In the genomic region with DNA sequence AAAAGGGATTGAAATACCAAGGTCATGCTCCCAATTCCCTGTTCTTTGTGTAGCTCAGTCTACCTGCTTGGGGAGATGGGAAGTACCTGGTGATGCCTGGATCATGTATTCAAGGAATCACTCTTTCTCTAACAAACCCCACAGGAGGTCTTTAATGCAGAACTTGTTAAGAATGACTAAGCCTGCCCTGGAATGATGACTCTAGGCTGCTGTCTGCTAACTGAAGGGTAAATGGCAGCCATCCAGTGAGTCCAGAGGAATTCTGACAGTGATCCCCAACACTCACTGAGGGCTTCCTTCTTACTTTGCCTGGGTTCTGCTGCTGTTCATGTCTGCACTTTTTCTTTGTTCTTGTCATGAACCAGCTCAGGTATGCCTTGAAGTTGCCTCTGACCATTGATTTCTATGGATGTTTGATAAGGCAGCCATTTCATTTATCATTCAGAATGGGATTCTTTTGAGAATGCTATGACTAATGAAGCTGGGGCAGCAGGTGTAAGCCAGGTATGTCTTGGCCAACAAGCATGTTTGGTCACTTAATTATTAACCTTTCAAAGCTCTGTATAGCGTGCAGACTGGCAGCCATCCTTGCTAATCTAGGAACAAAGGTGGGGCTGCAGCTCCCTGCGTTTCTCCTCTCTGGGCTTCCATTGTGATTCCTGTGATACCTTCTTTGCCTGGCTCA, we compare ENCODE assay signal across 15 cellular contexts. TPM values are rescaled to one million over a fixed set of nuclear protein-coding genes. Genes with fewer than 3 reads are reported as not detected.
DNase-seq lines count a peak whose midpoint lies in the region; ATAC-seq and TF ChIP-seq lines count a peak whose summit lies in the region.
"Had no signal": no experiment of that assay in that cellular context is flagged by ENCODE, and none has a peak within 500 bp of the region (broad histone marks: within the 10 kb centered on the region; RNA-seq: fewer than 3 reads in every experiment).

No MANE protein-coding gene starts in this region.

- POLR2A ChIA-PET in WTC11 (lab: Charles Lee): no interaction called here

- no peak overlapping the region for H3K4me3 ChIP-seq in smooth muscle cell
- H3K4me3 ChIP-seq in heart right ventricle: no peak overlapping the region
- H3K4me3 ChIP-seq: Peyer's patch had no signal

- H3K4me1 ChIP-seq in smooth muscle cell (ENCODE audit: low read depth) (peaks cover 33% of the 10 kb centered on the region), heart right ventricle (peaks cover 0 to 24% (median 2%) of the 10 kb centered on the region in 9 donors)
- H3K4me1 ChIP-seq: Peyer's patch had no signal

- H3K4me1 Mint-ChIP-seq in WTC11: peaks cover 14% of the 10 kb centered on the region

- H3K27ac ChIP-seq in smooth muscle cell (ENCODE audit: low read depth): peak overlapping the region; percentile 60
- no peak overlapping the region for H3K27ac ChIP-seq in heart right ventricle
- H3K27ac ChIP-seq: Peyer's patch had no signal

- 62% methylated on average over 2 of the region's 2 CpGs for WGBS in smooth muscle cell (ENCODE audit: low lambda C conversion rate)
- 98% methylated on average over 2 of the region's 2 CpGs for WGBS in heart right ventricle, 2 donors

- H3F3A ChIP-seq in smooth muscle cell (ENCODE audit: low read depth): peaks cover 30% of the 10 kb centered on the region

- no peak overlapping the region for H3K4me2 ChIP-seq in smooth muscle cell

- DNase-seq in GM03348 (ENCODE audit: low spot score) (peak; percentile 54), WTC11 (ENCODE audit: low spot score) (no peak), hepatic stellate cell (ENCODE audit: low spot score) (peak; percentile 64), smooth muscle cell (lab: John Stamatoyannopoulos, UW; ENCODE audit: unreplicated experiment) (no peak), SIG-M5 treated with dmso at 0.1 percent for 504 hours (lab: John Stamatoyannopoulos, UW; ENCODE audit: unreplicated experiment) (no peak), heart right ventricle (no peak)
- no peak for DNase-seq in stimulated activated CD8-positive, alpha-beta memory T cell treated with anti-CD3 and anti-CD28 coated beads, Interleukin-4, amount 100 ng/mL, for 48 hours
- DNase-seq: activated effector memory CD4-positive, alpha-beta T cell treated with Interleukin-2 at 50 U/mL for 16 hours; DND-41; H7; left ventricle myocardium superior; NCI-H146; Peyer's patch; right cardiac atrium had no signal

- H3K36me3 ChIP-seq in smooth muscle cell (ENCODE audit: low read depth): peaks cover 8% of the 10 kb centered on the region
- peaks cover 0 to 10% (median 0%) of the 10 kb centered on the region in 9 donors for H3K36me3 ChIP-seq in heart right ventricle
- H3K36me3 ChIP-seq: Peyer's patch had no signal

- H3K27me3 Mint-ChIP-seq in WTC11 (ENCODE audit: low read depth): no peaks in the 10 kb centered on the region; the same call in 1 of the 2 replicates

- peaks cover 34% of the 10 kb centered on the region for H3K79me2 ChIP-seq in smooth muscle cell (ENCODE audit: low read depth)

- H3K9me3 ChIP-seq in smooth muscle cell (replicated peaks; ENCODE audit: low read depth) (no peaks in the 10 kb centered on the region), heart right ventricle (no peaks in the 10 kb centered on the region)
- H3K9me3 ChIP-seq: Peyer's patch had no signal

- H3K9me3 Mint-ChIP-seq in WTC11: no peaks in the 10 kb centered on the region

- peak; percentile 75 for ATAC-seq in WTC11
- ATAC-seq in GM21515 (IDR thresholded peaks at IDR 0.05; ENCODE audit: unreplicated experiment): no peak
- ATAC-seq in heart right ventricle: no peak
- ATAC-seq: left ventricle myocardium superior, right cardiac atrium had no signal

- H3K9ac ChIP-seq in smooth muscle cell (ENCODE audit: low read depth): no peak overlapping the region

- CTCF ChIA-PET in WTC11 (lab: Charles Lee): interaction anchor here (1.1 to 1.8 kb wide), 6 partner anchors 9 to 355 kb away, joined by 3 to 7 read pairs (median 5); no protein-coding TSS in a partner anchor

- no peak overlapping the region for H3K27ac Mint-ChIP-seq in WTC11

- H3K27me3 ChIP-seq in smooth muscle cell (ENCODE audit: low read depth) (no peaks in the 10 kb centered on the region), heart right ventricle (no peaks in the 10 kb centered on the region)
- H3K27me3 ChIP-seq: Peyer's patch had no signal

- no peaks in the 10 kb centered on the region for H3K36me3 Mint-ChIP-seq in WTC11

- TF ChIP-seq CTCF in WTC11 (IDR thresholded peaks at IDR 0.05) (no peak), smooth muscle cell (IDR thresholded peaks at IDR 0.05; ENCODE audit: borderline replicate concordance, insufficient read depth, poor library complexity, severe bottlenecking) (no peak), heart right ventricle (IDR thresholded peaks at IDR 0.05) (no peak)

- H4K20me1 ChIP-seq in smooth muscle cell (ENCODE audit: low read depth): no peaks in the 10 kb centered on the region

- no peak overlapping the region for H3K4me3 Mint-ChIP-seq in WTC11

- no peak overlapping the region for H2AFZ ChIP-seq in smooth muscle cell (ENCODE audit: low read depth)

- intact Hi-C loops in heart right ventricle (cut with DNase I): loop anchor here in 3 of 10 donors (5.0 to 10.0 kb wide), 3 partner anchors 207 to 957 kb away; partner anchors contain the start of gene CCDC83 (in 1 of the 3)

TF ChIP-seq in WTC11, 78 proteins besides CTCF, POLR2A, EP300 and RAD21 (continues in another document):
- TF ChIP-seq ESRRA (CRISPR knock-in tag; IDR thresholded peaks at IDR 0.05; ENCODE audit: borderline replicate concordance) (no peak), TEAD1 (CRISPR knock-in tag; IDR thresholded peaks at IDR 0.05) (no peak), FOXP4 (CRISPR knock-in tag; IDR thresholded peaks at IDR 0.05) (no peak), ZNF219 (CRISPR knock-in tag; IDR thresholded peaks at IDR 0.05; ENCODE audit: borderline replicate concordance) (no peak), FOXP1 (CRISPR knock-in tag; IDR thresholded peaks at IDR 0.05; ENCODE audit: borderline replicate concordance) (no peak), GTF2I (CRISPR knock-in tag; conservative IDR thresholded peaks at IDR 0.05) (no peak), ATF1 (CRISPR knock-in tag; IDR thresholded peaks at IDR 0.05) (no peak), ZNF416 (CRISPR knock-in tag; IDR thresholded peaks at IDR 0.05) (no peak), ATF6 (CRISPR knock-in tag; IDR thresholded peaks at IDR 0.05) (no peak), TCF7 (CRISPR knock-in tag; IDR thresholded peaks at IDR 0.05; ENCODE audit: low read depth) (no peak), RORB (CRISPR knock-in tag; IDR thresholded peaks at IDR 0.05) (no peak), SMAD4 (CRISPR knock-in tag; IDR thresholded peaks at IDR 0.05) (no peak), HMGA2 (CRISPR knock-in tag; IDR thresholded peaks at IDR 0.05) (no peak), MYBL2 (CRISPR knock-in tag; IDR thresholded peaks at IDR 0.05) (no peak)
- TF ChIP-seq, protein P1, sequence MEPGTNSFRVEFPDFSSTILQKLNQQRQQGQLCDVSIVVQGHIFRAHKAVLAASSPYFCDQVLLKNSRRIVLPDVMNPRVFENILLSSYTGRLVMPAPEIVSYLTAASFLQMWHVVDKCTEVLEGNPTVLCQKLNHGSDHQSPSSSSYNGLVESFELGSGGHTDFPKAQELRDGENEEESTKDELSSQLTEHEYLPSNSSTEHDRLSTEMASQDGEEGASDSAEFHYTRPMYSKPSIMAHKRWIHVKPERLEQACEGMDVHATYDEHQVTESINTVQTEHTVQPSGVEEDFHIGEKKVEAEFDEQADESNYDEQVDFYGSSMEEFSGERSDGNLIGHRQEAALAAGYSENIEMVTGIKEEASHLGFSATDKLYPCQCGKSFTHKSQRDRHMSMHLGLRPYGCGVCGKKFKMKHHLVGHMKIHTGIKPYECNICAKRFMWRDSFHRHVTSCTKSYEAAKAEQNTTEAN (CRISPR knock-in tag; IDR thresholded peaks at IDR 0.05): no peak
- TF ChIP-seq, protein P2, sequence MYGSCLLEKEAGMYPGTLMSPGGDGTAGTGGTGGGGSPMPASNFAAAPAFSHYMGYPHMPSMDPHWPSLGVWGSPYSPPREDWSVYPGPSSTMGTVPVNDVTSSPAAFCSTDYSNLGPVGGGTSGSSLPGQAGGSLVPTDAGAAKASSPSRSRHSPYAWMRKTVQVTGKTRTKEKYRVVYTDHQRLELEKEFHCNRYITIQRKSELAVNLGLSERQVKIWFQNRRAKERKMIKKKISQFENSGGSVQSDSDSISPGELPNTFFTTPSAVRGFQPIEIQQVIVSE (CRISPR knock-in tag; IDR thresholded peaks at IDR 0.05; ENCODE audit: borderline replicate concordance): no peak

RNA-seq across cellular contexts. Expression of gene PRSS23, which starts 11.4 kb away (rescaled TPM):
- total RNA-seq in WTC11 (2021) (3.4 to 4.2 TPM (median 3.5 TPM) in 3 replicates), smooth muscle cell (123 and 132 TPM in 2 replicates), heart right ventricle (10 to 100 TPM in 4 of 10 donors, 1 to 10 TPM in 6; 3.3 to 32.9 (median 7.4) TPM)
- polyA plus RNA-seq in smooth muscle cell (156 and 223 TPM in 2 replicates), heart right ventricle (10 to 100 TPM in 1 of 2 donors, 1 to 10 TPM in 1; 3.3 to 16.2 TPM)

Comparison
In these comparisons a context has a peak if more than half of its experiments do, and no peak if none do; other contexts are left out.
1. DNase-seq: peak in GM03348 (single experiment) and hepatic stellate cell (single experiment); none in WTC11 (single experiment), smooth muscle cell (single experiment), SIG-M5 treated with dmso at 0.1 percent for 504 hours (single experiment), stimulated activated CD8-positive, alpha-beta memory T cell treated with anti-CD3 and anti-CD28 coated beads, Interleukin-4, amount 100 ng/mL, for 48 hours (single experiment) and heart right ventricle (0 of 2).